In the genomic region with DNA sequence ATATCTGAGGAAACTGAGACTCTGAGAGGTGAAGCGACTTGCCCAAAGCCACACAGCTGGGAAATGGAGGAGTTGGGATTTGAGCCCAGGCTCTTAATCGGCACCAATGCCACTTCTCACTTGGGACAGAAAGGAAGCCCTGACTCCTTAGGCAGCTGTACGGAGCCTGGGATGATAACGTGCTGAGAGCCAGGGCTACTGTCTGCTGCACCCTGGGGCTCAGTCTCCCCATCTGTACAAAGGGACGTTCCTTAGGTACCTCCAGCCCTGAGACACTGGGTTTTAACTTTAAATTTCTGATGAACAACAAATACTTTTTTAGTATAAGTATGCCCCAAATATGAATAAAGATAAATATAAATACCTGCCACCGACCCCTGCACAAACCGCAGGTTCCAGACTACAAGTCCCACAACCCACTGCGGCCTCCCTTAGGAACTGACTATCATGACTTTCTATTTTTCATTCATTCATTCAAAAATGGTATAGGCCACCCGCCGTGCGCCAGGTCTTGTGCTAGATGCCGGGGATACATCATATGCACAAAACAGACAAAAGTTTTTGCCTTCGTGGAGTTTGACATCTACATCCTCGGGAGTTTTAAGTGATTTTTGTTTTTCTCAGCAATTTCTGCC, we compare ENCODE assay signal across 8 cellular contexts.
DNase-seq lines count a peak whose midpoint lies in the region; ATAC-seq and TF ChIP-seq lines count a peak whose summit lies in the region.

No MANE protein-coding gene starts in this region.

- H3K4me3 ChIP-seq in adipocyte (ENCODE audit: low read length): peak overlapping the region; percentile 94
- H3K4me3 ChIP-seq in skeletal muscle cell (ENCODE audit: low read depth, low read length): peak overlapping the region; percentile 92

- no peaks in the 10 kb centered on the region for H3K9me3 ChIP-seq in adipocyte (ENCODE audit: control insufficient read depth, low read length)

- H3K27ac ChIP-seq in RWPE1: peak overlapping the region; percentile 87

- H3K9ac ChIP-seq in adipocyte (ENCODE audit: low read length): peak overlapping the region; percentile 97

- no peaks in the 10 kb centered on the region for H3K27me3 ChIP-seq in adipocyte (replicated peaks; ENCODE audit: control insufficient read depth, insufficient read depth, low read length)

- POLR2A ChIA-PET in RWPE1 (lab: Yijun Ruan, JAX; ENCODE audit: low non-redundant PET): interaction anchor here (0.5 to 0.7 kb wide), 2 partner anchors 132 to 208 kb away, joined by 3 read pairs; no protein-coding TSS in a partner anchor

- TF ChIP-seq CTCF in AG09319 (IDR thresholded peaks at IDR 0.05; ENCODE audit: low read depth, low read length) (no peak), RWPE1 (conservative IDR thresholded peaks at IDR 0.05; ENCODE audit: low read depth) (no peak)

- H3K4me1 ChIP-seq in adipocyte (ENCODE audit: control insufficient read depth, insufficient read depth, low read length): peaks cover 16% of the 10 kb centered on the region

- peaks cover 5% of the 10 kb centered on the region for H3K36me3 ChIP-seq in adipocyte (ENCODE audit: control insufficient read depth, insufficient read depth, low read length, severe bottlenecking)

- peak; percentile 15 for ATAC-seq in GM19324 (IDR thresholded peaks at IDR 0.05; ENCODE audit: low FRiP score, unreplicated experiment)
- ATAC-seq in HG03571 (IDR thresholded peaks at IDR 0.05; ENCODE audit: unreplicated experiment): peak; percentile 21

- peak; percentile 24 for DNase-seq in AG09319 (ENCODE audit: extremely low read depth, low read depth)
- DNase-seq in RWPE1 (ENCODE audit: low spot score): peak; percentile 31
- DNase-seq in adipocyte (ENCODE audit: low read depth): peak; percentile 82
- DNase-seq in hepatic stellate cell (ENCODE audit: low spot score): peak; percentile 58
- DNase-seq in skeletal muscle cell (ENCODE audit: low read depth): peak; percentile 28
- DNase-seq in OCI-M2 (lab: John Stamatoyannopoulos, UW; ENCODE audit: unreplicated experiment): no peak

- CTCF ChIA-PET in RWPE1 (lab: Yijun Ruan, JAX): interaction anchor here (0.6 kb wide), 2 partner anchors 38 to 426 kb away, joined by 3 read pairs; no protein-coding TSS in a partner anchor
